In genomic region chr20:17622086-17622850, GRCh38 we compare ENCODE assay signal across 20 cellular contexts. TPM values are rescaled to one million over a fixed set of nuclear protein-coding genes. Genes with fewer than 3 reads are reported as not detected.
DNase-seq lines count a peak whose midpoint lies in the region; ATAC-seq and TF ChIP-seq lines count a peak whose summit lies in the region.
"Had no signal": no experiment of that assay in that cellular context is flagged by ENCODE, and none has a peak within 500 bp of the region (broad histone marks: within the 10 kb centered on the region; RNA-seq: fewer than 3 reads in every experiment).

No MANE protein-coding gene starts in this region.

- intact Hi-C loops in activated naive CD4-positive, alpha-beta T cell treated with anti-CD3 and anti-CD28 coated beads for 36 hours (cut with micrococcal nuclease): no loop called here
- intact Hi-C loops in activated B cell treated with CpG ODN at 0.5 μM for 24 hours (cut with micrococcal nuclease): no loop called here

- H3K9me3 Mint-ChIP-seq in activated naive CD4-positive, alpha-beta T cell treated with anti-CD3 and anti-CD28 coated beads for 36 hours: no peaks in the 10 kb centered on the region
- H3K9me3 Mint-ChIP-seq in activated B cell treated with CpG ODN at 0.5 μM for 24 hours (no peaks in the 10 kb centered on the region), nephron progenitor cell (no peaks in the 10 kb centered on the region)
- H3K9me3 Mint-ChIP-seq: activated CD4-positive, alpha-beta memory T cell treated with anti-CD3 and anti-CD28 coated beads, Interleukin-2, amount 10 ng/mL, durations not matched to agents 7 days and 5 days; effector memory CD8-positive, alpha-beta T cell; naive thymus-derived CD4-positive, alpha-beta T cell had no signal

- POLR2A ChIA-PET in activated B cell treated with CpG ODN at 0.5 μM for 24 hours (lab: Charles Lee): no interaction called here

- no peak overlapping the region for H3K4me3 ChIP-seq in foreskin fibroblast (ENCODE audit: low read depth in 1 of 2, low read length in 2 of 2)
- H3K4me3 ChIP-seq: thyroid gland had no signal

- no peaks in the 10 kb centered on the region for H3K4me1 Mint-ChIP-seq in activated naive CD4-positive, alpha-beta T cell treated with anti-CD3 and anti-CD28 coated beads for 36 hours (ENCODE audit: low read depth)
- H3K4me1 Mint-ChIP-seq in activated B cell treated with CpG ODN at 0.5 μM for 24 hours: no peaks in the 10 kb centered on the region
- H3K4me1 Mint-ChIP-seq in nephron progenitor cell: peaks cover 17% of the 10 kb centered on the region
- H3K4me1 Mint-ChIP-seq: naive thymus-derived CD4-positive, alpha-beta T cell had no signal

- CTCF ChIA-PET in activated naive CD4-positive, alpha-beta T cell treated with anti-CD3 and anti-CD28 coated beads for 36 hours (lab: Charles Lee): no interaction called here
- CTCF ChIA-PET in activated B cell treated with CpG ODN at 0.5 μM for 24 hours (lab: Charles Lee): no interaction called here

- no peak overlapping the region for H3K27ac Mint-ChIP-seq in activated naive CD4-positive, alpha-beta T cell treated with anti-CD3 and anti-CD28 coated beads for 36 hours
- no peak overlapping the region for H3K27ac Mint-ChIP-seq in activated B cell treated with CpG ODN at 0.5 μM for 24 hours
- H3K27ac Mint-ChIP-seq in nephron progenitor cell: peak overlapping the region; percentile 69
- H3K27ac Mint-ChIP-seq: activated CD4-positive, alpha-beta memory T cell treated with anti-CD3 and anti-CD28 coated beads, Interleukin-2, amount 10 ng/mL, durations not matched to agents 7 days and 5 days had no signal

- H3K27me3 Mint-ChIP-seq in activated naive CD4-positive, alpha-beta T cell treated with anti-CD3 and anti-CD28 coated beads for 36 hours (ENCODE audit: low read depth): no peaks in the 10 kb centered on the region
- no peaks in the 10 kb centered on the region for H3K27me3 Mint-ChIP-seq in activated B cell treated with CpG ODN at 0.5 μM for 24 hours
- H3K27me3 Mint-ChIP-seq in nephron progenitor cell (ENCODE audit: low read depth, poor library complexity): no peaks in the 10 kb centered on the region
- H3K27me3 Mint-ChIP-seq: activated CD4-positive, alpha-beta memory T cell treated with anti-CD3 and anti-CD28 coated beads, Interleukin-2, amount 10 ng/mL, durations not matched to agents 7 days and 5 days; effector memory CD8-positive, alpha-beta T cell; naive thymus-derived CD4-positive, alpha-beta T cell had no signal

- ATAC-seq in activated B cell treated with CpG ODN at 0.5 μM for 24 hours (ENCODE audit: low read depth) (no peak), HG03196 (IDR thresholded peaks at IDR 0.05; ENCODE audit: unreplicated experiment) (no peak), HG02623 (IDR thresholded peaks at IDR 0.05; ENCODE audit: unreplicated experiment) (no peak)
- ATAC-seq: effector memory CD8-positive, alpha-beta T cell; naive thymus-derived CD4-positive, alpha-beta T cell had no signal

- peaks cover 5% of the 10 kb centered on the region for H3K36me3 Mint-ChIP-seq in activated naive CD4-positive, alpha-beta T cell treated with anti-CD3 and anti-CD28 coated beads for 36 hours (ENCODE audit: low read depth)
- H3K36me3 Mint-ChIP-seq in activated B cell treated with CpG ODN at 0.5 μM for 24 hours (ENCODE audit: low read depth) (peaks cover 52% of the 10 kb centered on the region), nephron progenitor cell (ENCODE audit: low read depth) (peaks cover 10% of the 10 kb centered on the region)

- DNase-seq in activated naive CD4-positive, alpha-beta T cell treated with anti-CD3 and anti-CD28 coated beads, Interleukin-2, amount 50 U/mL, for 16 hours: peak; percentile 5
- no peak for DNase-seq in activated naive CD4-positive, alpha-beta T cell treated with anti-CD3 and anti-CD28 coated beads for 36 hours
- DNase-seq in activated B cell treated with CpG ODN at 0.5 μM for 24 hours (peak; percentile 13), nephron progenitor cell (peak; percentile 1), ureter (ENCODE audit: low spot score) (peak; percentile 20), foreskin fibroblast (no peak)
- DNase-seq: activated CD4-positive, alpha-beta memory T cell treated with anti-CD3 and anti-CD28 coated beads, Interleukin-2, amount 10 ng/mL, durations not matched to agents 7 days and 5 days; activated T-cell treated with anti-CD3 and anti-CD28 coated beads, Interleukin-2, amount 50 U/mL, for 48 hours; caudate nucleus; effector memory CD8-positive, alpha-beta T cell; KBM-7; mammary epithelial cell; MV-4-11; NCI-H2029; NCI-H446; RPMI8226 had no signal

- no peak for TF ChIP-seq CTCF in activated B cell treated with CpG ODN at 0.5 μM for 24 hours (IDR thresholded peaks at IDR 0.05)
- no peak for TF ChIP-seq CTCF in nephron progenitor cell (IDR thresholded peaks at IDR 0.05)
- no peak for TF ChIP-seq CTCF in foreskin fibroblast (IDR thresholded peaks at IDR 0.05; ENCODE audit: low read depth, low read length)

- H3K4me3 Mint-ChIP-seq in activated naive CD4-positive, alpha-beta T cell treated with anti-CD3 and anti-CD28 coated beads for 36 hours: no peak overlapping the region
- no peak overlapping the region for H3K4me3 Mint-ChIP-seq in activated B cell treated with CpG ODN at 0.5 μM for 24 hours
- no peak overlapping the region for H3K4me3 Mint-ChIP-seq in nephron progenitor cell
- H3K4me3 Mint-ChIP-seq: activated CD4-positive, alpha-beta memory T cell treated with anti-CD3 and anti-CD28 coated beads, Interleukin-2, amount 10 ng/mL, durations not matched to agents 7 days and 5 days; effector memory CD8-positive, alpha-beta T cell; naive thymus-derived CD4-positive, alpha-beta T cell had no signal

RNA-seq across cellular contexts. Expression of gene DSTN, which starts 52.4 kb away (rescaled TPM):
- 10 to 100 TPM; 68.9 to 69.7 TPM for total RNA-seq in activated naive CD4-positive, alpha-beta T cell treated with anti-CD3 and anti-CD28 coated beads for 36 hours
- total RNA-seq in activated B cell treated with CpG ODN at 0.5 μM for 24 hours: 14.4 and 20.1 TPM in 2 replicates
- total RNA-seq in ureter: 603 TPM

RNA-seq across cellular contexts. Expression of gene RRBP1, which starts 59.8 kb away (rescaled TPM):
- 10 to 100 TPM; 19.6 to 20.0 TPM for total RNA-seq in activated naive CD4-positive, alpha-beta T cell treated with anti-CD3 and anti-CD28 coated beads for 36 hours
- total RNA-seq in activated B cell treated with CpG ODN at 0.5 μM for 24 hours: 18.9 and 22.0 TPM in 2 replicates
- 144 TPM for total RNA-seq in ureter

Comparison
In these comparisons a context has a peak if more than half of its experiments do, and no peak if none do; other contexts are left out.
1. DNase-seq: peak in activated naive CD4-positive, alpha-beta T cell treated with anti-CD3 and anti-CD28 coated beads, Interleukin-2, amount 50 U/mL, for 16 hours (single experiment), activated B cell treated with CpG ODN at 0.5 μM for 24 hours (single experiment), nephron progenitor cell (single experiment) and ureter (single experiment); none in activated naive CD4-positive, alpha-beta T cell treated with anti-CD3 and anti-CD28 coated beads for 36 hours (single experiment) and foreskin fibroblast (0 of 2).